Comparison of ENCODE assay signal across 22 cellular contexts in the genomic region with DNA sequence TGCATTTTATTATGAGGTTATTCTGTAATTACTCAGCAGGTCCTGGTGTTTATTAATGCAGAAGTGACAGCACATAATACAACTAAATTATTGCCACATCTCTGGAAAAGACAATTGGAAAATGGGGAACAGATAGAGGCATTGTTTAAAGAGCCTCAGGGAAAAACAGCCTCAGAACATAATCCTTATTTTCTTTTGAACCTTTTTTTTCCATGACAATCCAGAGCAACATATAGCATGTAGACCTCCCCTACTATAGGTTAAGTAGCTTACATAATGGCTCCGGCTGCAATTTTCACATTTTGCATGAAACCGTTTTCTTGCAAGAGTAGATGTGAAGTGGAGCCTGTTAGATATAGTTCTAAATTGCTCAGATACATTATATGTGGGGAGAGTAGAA.
"Had no signal": no experiment of that assay in that cellular context is flagged by ENCODE, and none has a peak within 500 bp of the region (broad histone marks: within the 10 kb centered on the region; RNA-seq: fewer than 3 reads in every experiment).

No MANE protein-coding gene starts in this region.

- DNase-seq: IMR-90, Karpas-422, KG1, MG63, NCI-H1092, NCI-H1105 treated with DMSO at 0.1 percent for 48 hours, NCI-H1436 treated with DMSO at 0.1 percent for 48 hours, NCI-H1694, NCI-H187 treated with DMSO at 0.1 percent for 48 hours, NCI-H2029 treated with DMSO at 0.1 percent for 48 hours, NCI-H2107, NCI-H2171 treated with DMSO at 0.1 percent for 48 hours, NCI-H226, NCI-H446, NCI-H510A, NCI-H524 treated with DMSO at 0.1 percent for 48 hours, NCI-H774, Right ventricle myocardium superior, RPMI8226, SIG-M5, T-helper 2 cell had no signal

- ATAC-seq: HepG2 had no signal
